Comparison of ENCODE assay signal across 8 cellular contexts in the genomic region with DNA sequence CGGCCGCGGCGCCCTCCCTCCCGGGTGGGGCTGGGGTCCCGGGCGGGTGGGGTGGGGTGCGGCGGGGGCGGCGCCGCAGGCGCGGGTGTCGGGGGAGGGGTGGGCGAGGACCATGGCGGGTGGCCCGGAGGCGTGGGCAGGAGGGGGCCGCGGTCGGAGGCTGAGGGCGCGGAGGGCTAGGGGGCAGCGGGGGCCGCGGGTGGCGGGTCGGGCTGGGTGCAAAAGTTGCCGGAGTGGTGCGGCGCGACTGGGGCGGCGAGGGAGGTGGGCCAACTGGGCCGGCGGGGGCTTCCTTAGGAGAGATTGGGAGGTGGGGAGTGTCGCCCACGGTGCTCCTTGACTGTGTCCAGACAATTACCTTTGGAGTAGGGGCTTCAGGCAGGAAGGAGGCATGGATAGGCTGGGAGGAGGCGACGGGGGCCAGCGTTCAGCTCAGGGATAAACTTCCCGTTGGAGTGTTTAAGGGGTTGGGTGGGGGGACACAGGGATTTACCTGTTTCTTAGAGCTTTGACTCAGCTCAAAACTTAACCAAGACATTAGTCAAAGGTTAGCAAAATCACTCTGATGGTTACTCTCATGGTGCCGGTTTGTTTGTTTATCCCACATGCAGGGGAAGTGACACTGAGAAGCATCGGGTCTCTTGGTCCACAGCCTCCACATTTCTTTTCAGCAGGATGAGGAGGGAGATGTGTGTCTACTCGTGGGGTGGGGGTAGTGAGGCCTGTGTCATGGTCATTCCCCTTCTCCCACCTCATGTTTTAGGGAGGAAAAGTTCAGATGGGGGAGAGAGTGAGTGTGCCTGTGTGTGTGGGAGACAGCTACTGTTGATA. TPM values are rescaled to one million over a fixed set of nuclear protein-coding genes. Genes with fewer than 3 reads are reported as not detected.
DNase-seq lines count a peak whose midpoint lies in the region; ATAC-seq and TF ChIP-seq lines count a peak whose summit lies in the region.

No MANE protein-coding gene starts in this region.

- H3K9ac ChIP-seq in mucosa of rectum (ENCODE audit: low read depth in 1 of 2, low read length in 2 of 2): peak overlapping the region; percentile 76 to 93

- DNase-seq in HEK293T (ENCODE audit: extremely low spot score): peak; percentile 26
- DNase-seq in NAMALWA (ENCODE audit: low spot score): peak; percentile 68
- DNase-seq in activated CD8-positive, alpha-beta memory T cell treated with anti-CD3 and anti-CD28 coated beads for 24 hours: peak; percentile 76
- DNase-seq in epithelial cell of proximal tubule (ENCODE audit: low read depth): no peak
- peak; percentile 57 for DNase-seq in stimulated activated naive CD8-positive, alpha-beta T cell treated with anti-CD3 and anti-CD28 coated beads, Interleukin-15, Interleukin-2, amounts not matched to agents 100 U/mL and 50 U/mL, for 24 hours

- no peaks in the 10 kb centered on the region for H3K27me3 ChIP-seq in mucosa of rectum (ENCODE audit: control insufficient read depth in 2 of 2, insufficient read depth in 2 of 2, low read length in 2 of 2)

- CTCF ChIA-PET in HEK293T (lab: Yijun Ruan, JAX): no interaction called here

- no peak for TF ChIP-seq CTCF in GM12875 (IDR thresholded peaks at IDR 0.05; ENCODE audit: borderline replicate concordance, insufficient read depth, low read depth, low read length)
- TF ChIP-seq CTCF in epithelial cell of proximal tubule (conservative IDR thresholded peaks at IDR 0.05; ENCODE audit: low read depth, low read length): no peak

- POLR2A ChIA-PET in HEK293T (lab: Yijun Ruan, JAX): interaction anchor here (0.9 to 3.1 kb wide), 2 partner anchors 90 to 98 kb away, joined by 3 to 41 read pairs; partner anchors contain the start of gene CEP120

- no peaks in the 10 kb centered on the region for H3K9me3 ChIP-seq in mucosa of rectum (ENCODE audit: control insufficient read depth in 2 of 2, low read length in 2 of 2)

- peak overlapping the region; percentile 93 for H3K4me3 ChIP-seq in GM12875 (ENCODE audit: low read depth, low read length)
- peak overlapping the region; percentile 80 for H3K4me3 ChIP-seq in epithelial cell of proximal tubule (ENCODE audit: low read depth, low read length)
- H3K4me3 ChIP-seq in mucosa of rectum (ENCODE audit: low read length in 2 of 2): peak overlapping the region; percentile 87 to 93

- H3K36me3 ChIP-seq in mucosa of rectum (ENCODE audit: control insufficient read depth in 2 of 2, insufficient read depth in 2 of 2, low read length in 2 of 2): no peaks in the 10 kb centered on the region

- peaks cover 5 to 17% of the 10 kb centered on the region in 2 donors for H3K4me1 ChIP-seq in mucosa of rectum (ENCODE audit: control insufficient read depth in 2 of 2, insufficient read depth in 2 of 2, low read length in 2 of 2)

- H3K27ac ChIP-seq in mucosa of rectum (ENCODE audit: low read depth in 2 of 2, low read length in 2 of 2): peak overlapping the region; percentile 93 to 95

- peak; percentile 51 for ATAC-seq in stimulated activated naive CD8-positive, alpha-beta T cell treated with anti-CD3 and anti-CD28 coated beads, Interleukin-15, Interleukin-2, amounts not matched to agents 100 U/mL and 50 U/mL, for 24 hours
- ATAC-seq in HG03097 (IDR thresholded peaks at IDR 0.05; ENCODE audit: low FRiP score, unreplicated experiment): no peak

TF ChIP-seq in HEK293T, 16 proteins besides CTCF, POLR2A, EP300 and RAD21:
- no peak for TF ChIP-seq SUZ12 (IDR thresholded peaks at IDR 0.05)
- TF ChIP-seq TARDBP (IDR thresholded peaks at IDR 0.05): no peak

RNA-seq across cellular contexts. Expression of gene CSNK1G3, which starts 0.9 kb away (rescaled TPM):
- 25.5 and 29.8 TPM in 2 replicates for total RNA-seq in epithelial cell of proximal tubule
